In genomic region chr22:40982482-40983385, GRCh38 we compare ENCODE assay signal across 18 cellular contexts. TPM values are rescaled to one million over a fixed set of nuclear protein-coding genes. Genes with fewer than 3 reads are reported as not detected.
DNase-seq lines count a peak whose midpoint lies in the region; ATAC-seq and TF ChIP-seq lines count a peak whose summit lies in the region.
"Had no signal": no experiment of that assay in that cellular context is flagged by ENCODE, and none has a peak within 500 bp of the region (broad histone marks: within the 10 kb centered on the region; RNA-seq: fewer than 3 reads in every experiment).

No MANE protein-coding gene starts in this region.

- no peaks in the 10 kb centered on the region for H3K36me3 Mint-ChIP-seq in dendritic cell treated with granulocyte-macrophage colony-stimulating factor and Interleukin-4, amounts not matched to agents 40 ng/mL and 50 ng/mL, for 4 days (ENCODE audit: low read depth)
- H3K36me3 Mint-ChIP-seq: activated CD4-positive, alpha-beta memory T cell treated with anti-CD3 and anti-CD28 coated beads for 36 hours had no signal

- in situ Hi-C loops in G401 (cut with HindIII; ENCODE audit: low sequenced_read_pairs) = no loop called here

- H3K4me2 ChIP-seq in BLaER1 = peak overlapping the region; percentile 65
- peak overlapping the region; percentile 77 for H3K4me2 ChIP-seq in Karpas-422 (ENCODE audit: low read depth, low read length, poor library complexity, severe bottlenecking)

- H3K9me3 ChIP-seq in BLaER1 = no peaks in the 10 kb centered on the region
- H3K9me3 ChIP-seq in Karpas-422 (ENCODE audit: low read length) = no peaks in the 10 kb centered on the region
- no peaks in the 10 kb centered on the region for H3K9me3 ChIP-seq in mucosa of descending colon
- H3K9me3 ChIP-seq: neutrophil, vagina had no signal

- H3K27ac ChIP-seq in BLaER1 = no peak overlapping the region; the same call in 1 of the 2 replicates
- H3K27ac ChIP-seq in Karpas-422 (ENCODE audit: low read length) = peak overlapping the region; percentile 77
- H3K27ac ChIP-seq: HL-60, neutrophil, vagina had no signal

- H3K9me3 Mint-ChIP-seq in dendritic cell treated with granulocyte-macrophage colony-stimulating factor and Interleukin-4, amounts not matched to agents 40 ng/mL and 50 ng/mL, for 4 days = no peaks in the 10 kb centered on the region
- H3K9me3 Mint-ChIP-seq: activated CD4-positive, alpha-beta memory T cell treated with anti-CD3 and anti-CD28 coated beads for 36 hours; activated T-helper 1 cell treated with anti-CD3 and anti-CD28 coated beads, Interleukin-12 subunit alpha, Interleukin-12 subunit beta, Interleukin-2, Interleukin-4 antibody, amounts not matched to agents 30 ng/mL and 10 ng/mL and 1 ng/mL, durations not matched to agents 14 hours and 24 hours and 36 hours had no signal

- H3K27me3 ChIP-seq in BLaER1 (no peaks in the 10 kb centered on the region), Karpas-422 (ENCODE audit: low read length) (no peaks in the 10 kb centered on the region)
- H3K27me3 ChIP-seq: neutrophil, vagina had no signal

- H3K27ac Mint-ChIP-seq in dendritic cell treated with granulocyte-macrophage colony-stimulating factor and Interleukin-4, amounts not matched to agents 40 ng/mL and 50 ng/mL, for 4 days = peak overlapping the region; percentile 15
- H3K27ac Mint-ChIP-seq: activated CD4-positive, alpha-beta memory T cell treated with anti-CD3 and anti-CD28 coated beads for 36 hours; activated T-helper 1 cell treated with anti-CD3 and anti-CD28 coated beads, Interleukin-12 subunit alpha, Interleukin-12 subunit beta, Interleukin-2, Interleukin-4 antibody, amounts not matched to agents 30 ng/mL and 10 ng/mL and 1 ng/mL, durations not matched to agents 14 hours and 24 hours and 36 hours had no signal

- H3K27me3 Mint-ChIP-seq in dendritic cell treated with granulocyte-macrophage colony-stimulating factor and Interleukin-4, amounts not matched to agents 40 ng/mL and 50 ng/mL, for 4 days = no peaks in the 10 kb centered on the region
- H3K27me3 Mint-ChIP-seq: activated CD4-positive, alpha-beta memory T cell treated with anti-CD3 and anti-CD28 coated beads for 36 hours had no signal

- H4K20me1 ChIP-seq in BLaER1 = no peaks in the 10 kb centered on the region
- H4K20me1 ChIP-seq in Karpas-422 (ENCODE audit: insufficient read depth, low read depth, low read length) = no peaks in the 10 kb centered on the region

- intact Hi-C loops in dendritic cell treated with granulocyte-macrophage colony-stimulating factor and Interleukin-4, amounts not matched to agents 40 ng/mL and 50 ng/mL, for 4 days (cut with micrococcal nuclease) = no loop called here
- intact Hi-C loops in mucosa of descending colon (cut with DNase I, micrococcal nuclease) = no loop called here

- no peak for TF ChIP-seq CTCF in mucosa of descending colon (IDR thresholded peaks at IDR 0.05)

- no peaks in the 10 kb centered on the region for H3K79me2 ChIP-seq in Karpas-422 (ENCODE audit: low read length)

- no peaks in the 10 kb centered on the region for H3K9me2 ChIP-seq in Karpas-422 (replicated peaks; ENCODE audit: insufficient read depth, low read length)

- no peak overlapping the region for H3K4me3 Mint-ChIP-seq in dendritic cell treated with granulocyte-macrophage colony-stimulating factor and Interleukin-4, amounts not matched to agents 40 ng/mL and 50 ng/mL, for 4 days
- H3K4me3 Mint-ChIP-seq: activated CD4-positive, alpha-beta memory T cell treated with anti-CD3 and anti-CD28 coated beads for 36 hours; activated T-helper 1 cell treated with anti-CD3 and anti-CD28 coated beads, Interleukin-12 subunit alpha, Interleukin-12 subunit beta, Interleukin-2, Interleukin-4 antibody, amounts not matched to agents 30 ng/mL and 10 ng/mL and 1 ng/mL, durations not matched to agents 14 hours and 24 hours and 36 hours had no signal

- H3K4me1 ChIP-seq in BLaER1 (peaks cover 18% of the 10 kb centered on the region), Karpas-422 (ENCODE audit: low read length) (peaks cover 22% of the 10 kb centered on the region), mucosa of descending colon (ENCODE audit: low read depth) (no peaks in the 10 kb centered on the region)
- H3K4me1 ChIP-seq: vagina had no signal

- ATAC-seq in mucosa of descending colon (peak; percentile 25), HG02571 (IDR thresholded peaks at IDR 0.05; ENCODE audit: unreplicated experiment) (no peak)
- ATAC-seq: stimulated activated naive CD8-positive, alpha-beta T cell treated with anti-CD3 and anti-CD28 coated beads, Interleukin-15, Interleukin-2, amounts not matched to agents 100 U/mL and 50 U/mL, for 24 hours had no signal

- peak; percentile 86 for DNase-seq in Karpas-422
- DNase-seq in mucosa of descending colon = no peak
- no peak for DNase-seq in SHP77 (lab: John Stamatoyannopoulos, UW)
- no peak for DNase-seq in H4 (ENCODE audit: low spot score)
- DNase-seq in G401 (ENCODE audit: low spot score) = no peak
- DNase-seq: activated CD4-positive, alpha-beta memory T cell treated with anti-CD3 and anti-CD28 coated beads for 36 hours; mesenchymal stem cell; NCI-H1694; NCI-H446 treated with DMSO at 0.1 percent for 48 hours; stimulated activated naive CD8-positive, alpha-beta T cell treated with anti-CD3 and anti-CD28 coated beads, Interleukin-15, Interleukin-2, amounts not matched to agents 100 U/mL and 50 U/mL, for 24 hours had no signal

- H3K4me1 Mint-ChIP-seq in dendritic cell treated with granulocyte-macrophage colony-stimulating factor and Interleukin-4, amounts not matched to agents 40 ng/mL and 50 ng/mL, for 4 days (ENCODE audit: low read depth) = peaks cover 8% of the 10 kb centered on the region

- H3K36me3 ChIP-seq in BLaER1 = no peaks in the 10 kb centered on the region
- H3K36me3 ChIP-seq in Karpas-422 (ENCODE audit: insufficient read depth, low read length) = no peaks in the 10 kb centered on the region
- no peaks in the 10 kb centered on the region for H3K36me3 ChIP-seq in mucosa of descending colon (ENCODE audit: low read depth)
- H3K36me3 ChIP-seq: neutrophil, vagina had no signal

- H2AFZ ChIP-seq in Karpas-422 (ENCODE audit: low read length) = peak overlapping the region; percentile 57; the same call in 1 of the 2 replicates

- H3K9ac ChIP-seq in BLaER1 = peak overlapping the region; percentile 33; the same call in 1 of the 2 replicates
- H3K9ac ChIP-seq in Karpas-422 (ENCODE audit: low read length) = peak overlapping the region; percentile 61

- H3K4me3 ChIP-seq in BLaER1 (no peak overlapping the region), Karpas-422 (ENCODE audit: low read length) (peak overlapping the region; percentile 55; the same call in 1 of the 2 replicates), mucosa of descending colon (no peak overlapping the region)
- H3K4me3 ChIP-seq: skin epidermis, vagina had no signal

RNA-seq across cellular contexts. Expression of gene RBX1, which starts 31.6 kb away (rescaled TPM):
- 57.5 and 86.1 TPM in 2 replicates for total RNA-seq in Karpas-422 (2014; rRNA removed; shearing (Covaris generic); ENCODE audit: low replicate concordance)
- total RNA-seq in mucosa of descending colon = 10 to 100 TPM; 29.3 to 40.7 (median 38.2) TPM
- 76.0 and 76.7 TPM in 2 replicates for total RNA-seq in H4 (2014; rRNA removed; shearing (Covaris generic))
- total RNA-seq in G401 (2014; rRNA removed; shearing (Covaris generic)) = 81.7 and 95.3 TPM in 2 replicates
